8 cellular contexts compared by ENCODE assay signal in genomic region chr5:179732918-179733763, GRCh38. TPM values are rescaled to one million over a fixed set of nuclear protein-coding genes. Genes with fewer than 3 reads are reported as not detected.
A peak's percentile ranks its signal among the peaks of the same experiment; 100 is the strongest.
DNase-seq lines count a peak whose midpoint lies in the region; ATAC-seq and TF ChIP-seq lines count a peak whose summit lies in the region.

No MANE protein-coding gene starts in this region.

- no peaks in the 10 kb centered on the region for H3K9me3 Mint-ChIP-seq in activated CD4-positive, alpha-beta memory T cell treated with anti-CD3 and anti-CD28 coated beads, Interleukin-2, amount 10 ng/mL, durations not matched to agents 7 days and 5 days
- H3K9me3 Mint-ChIP-seq in naive B cell, result no peaks in the 10 kb centered on the region

- in situ Hi-C loops in HAP-1 (cut with MboI; ENCODE audit: low sequenced_read_pairs), result no loop called here

- peak overlapping the region; percentile 96 for H3K4me3 Mint-ChIP-seq in activated CD4-positive, alpha-beta memory T cell treated with anti-CD3 and anti-CD28 coated beads, Interleukin-2, amount 10 ng/mL, durations not matched to agents 7 days and 5 days
- peak overlapping the region; percentile 80 to 96 (median 92) for H3K4me3 Mint-ChIP-seq in naive B cell

- H3K4me3 ChIP-seq in HAP-1 (peak overlapping the region; percentile 60), LNCaP clone FGC (ENCODE audit: low read depth, low read length) (peak overlapping the region; percentile 81), esophagus squamous epithelium (peak overlapping the region; percentile 67 to 98 (median 90)), thoracic aorta (peak overlapping the region; percentile 87)

- CTCF ChIA-PET in activated CD4-positive, alpha-beta memory T cell treated with anti-CD3 and anti-CD28 coated beads, Interleukin-2, amount 10 ng/mL, durations not matched to agents 7 days and 5 days (lab: Charles Lee), result interaction anchor here (0.9 to 2.6 kb wide), 7 partner anchors 20 to 125 kb away, joined by 3 to 12 read pairs (median 6); partner anchors contain the start of gene HNRNPH1

- peaks cover 43% of the 10 kb centered on the region for H3K4me1 Mint-ChIP-seq in activated CD4-positive, alpha-beta memory T cell treated with anti-CD3 and anti-CD28 coated beads, Interleukin-2, amount 10 ng/mL, durations not matched to agents 7 days and 5 days
- H3K4me1 Mint-ChIP-seq in naive B cell, result peaks cover 20 to 48% (median 29%) of the 10 kb centered on the region in 3 donors

- peaks cover 13% of the 10 kb centered on the region for H3K4me1 ChIP-seq in HAP-1
- peaks cover 15 to 59% (median 27%) of the 10 kb centered on the region in 3 donors for H3K4me1 ChIP-seq in esophagus squamous epithelium
- peaks cover 35 to 53% of the 10 kb centered on the region in 2 donors for H3K4me1 ChIP-seq in thoracic aorta (ENCODE audit: control insufficient read depth in 1 of 2, low read depth in 2 of 2)

- no peaks in the 10 kb centered on the region for H3K27me3 Mint-ChIP-seq in activated CD4-positive, alpha-beta memory T cell treated with anti-CD3 and anti-CD28 coated beads, Interleukin-2, amount 10 ng/mL, durations not matched to agents 7 days and 5 days
- no peaks in the 10 kb centered on the region for H3K27me3 Mint-ChIP-seq in naive B cell

- no peaks in the 10 kb centered on the region for H3K27me3 ChIP-seq in HAP-1 (ENCODE audit: low read depth)
- H3K27me3 ChIP-seq in esophagus squamous epithelium, result no peaks in the 10 kb centered on the region
- no peaks in the 10 kb centered on the region for H3K27me3 ChIP-seq in thoracic aorta (replicated peaks; ENCODE audit: insufficient read depth)

- H3K36me3 ChIP-seq in HAP-1 (replicated peaks), result peaks cover 39% of the 10 kb centered on the region
- peaks cover 0 to 48% (median 14%) of the 10 kb centered on the region in 3 donors for H3K36me3 ChIP-seq in esophagus squamous epithelium
- H3K36me3 ChIP-seq in thoracic aorta, result peaks cover 9% of the 10 kb centered on the region

- peak overlapping the region; percentile 89 to 99 (median 96) for H3K27ac ChIP-seq in esophagus squamous epithelium
- peak overlapping the region; percentile 82 to 93 for H3K27ac ChIP-seq in thoracic aorta

- peak overlapping the region; percentile 87 for H3K27ac Mint-ChIP-seq in activated CD4-positive, alpha-beta memory T cell treated with anti-CD3 and anti-CD28 coated beads, Interleukin-2, amount 10 ng/mL, durations not matched to agents 7 days and 5 days
- H3K27ac Mint-ChIP-seq in naive B cell, result peak overlapping the region; percentile 74 to 96 (median 95)

- H3K9me3 ChIP-seq in HAP-1 (no peaks in the 10 kb centered on the region), esophagus squamous epithelium (no peaks in the 10 kb centered on the region), thoracic aorta (no peaks in the 10 kb centered on the region)

- intact Hi-C loops in esophagus squamous epithelium (cut with DNase I), result no loop called here

- POLR2A ChIA-PET in activated CD4-positive, alpha-beta memory T cell treated with anti-CD3 and anti-CD28 coated beads, Interleukin-2, amount 10 ng/mL, durations not matched to agents 7 days and 5 days (lab: Charles Lee), result interaction anchor here (0.6 to 3.0 kb wide), 20 partner anchors 13 to 1529 kb away, joined by 3 to 30 read pairs (median 6); partner anchors contain the start of genes CBY3, HNRNPAB, HNRNPH1 and SQSTM1

- peaks cover 57% of the 10 kb centered on the region for H3K36me3 Mint-ChIP-seq in activated CD4-positive, alpha-beta memory T cell treated with anti-CD3 and anti-CD28 coated beads, Interleukin-2, amount 10 ng/mL, durations not matched to agents 7 days and 5 days (ENCODE audit: low read depth)
- H3K36me3 Mint-ChIP-seq in naive B cell, result peaks cover 0 to under 1% of the 10 kb centered on the region in 2 donors

- WGBS in esophagus squamous epithelium, 2 donors, result 0% methylated on average over 14 to 19 of the region's 101 CpGs

- ATAC-seq in naive B cell (ENCODE audit: low read depth in 2 of 2) (peak; percentile 29 to 37), thoracic aorta (ENCODE audit: insufficient number of reproducible peaks, low FRiP score, low read depth) (peak; percentile 40)

- no peak for TF ChIP-seq POLR2A in esophagus squamous epithelium (IDR thresholded peaks at IDR 0.05)

- DNase-seq in NCI-H2081 (lab: John Stamatoyannopoulos, UW) (peak; percentile 5 to 43), NCI-H2081 treated with DMSO at 0.1 percent for 48 hours (lab: John Stamatoyannopoulos, UW) (no peak), HAP-1 (ENCODE audit: low spot score in 2 of 2) (peak in 1 of 2 experiments; percentile 53), LNCaP clone FGC (ENCODE audit: low read depth) (no peak), esophagus squamous epithelium (lab: John Stamatoyannopoulos, UW) (no peak), naive B cell (no peak), thoracic aorta (ENCODE audit: low spot score) (no peak)
- peak; percentile 49 for DNase-seq in activated CD4-positive, alpha-beta memory T cell treated with anti-CD3 and anti-CD28 coated beads, Interleukin-2, amount 10 ng/mL, durations not matched to agents 7 days and 5 days

- no peak for TF ChIP-seq CTCF in LNCaP clone FGC (IDR thresholded peaks at IDR 0.05; ENCODE audit: control insufficient read depth, extremely low read depth, insufficient read depth)
- TF ChIP-seq CTCF in esophagus squamous epithelium (IDR thresholded peaks at IDR 0.05), result no peak
- TF ChIP-seq CTCF in thoracic aorta (IDR thresholded peaks at IDR 0.05), result no peak

RNA-seq across cellular contexts. Expression of gene MAML1, which starts 0.5 kb away (rescaled TPM):
- 10 to 100 TPM; 33.3 to 35.2 TPM for total RNA-seq in activated CD4-positive, alpha-beta memory T cell treated with anti-CD3 and anti-CD28 coated beads, Interleukin-2, amount 10 ng/mL, durations not matched to agents 7 days and 5 days
- 10 to 100 TPM; 16.6 to 29.0 (median 17.9) TPM for total RNA-seq in esophagus squamous epithelium
- 1 to 10 TPM; 2.0 to 9.5 (median 3.4) TPM for polyA plus RNA-seq in naive B cell (ENCODE audit: low read depth in 6 of 6)
- 10 to 100 TPM; 22.9 to 38.1 TPM for total RNA-seq in thoracic aorta

RNA-seq across cellular contexts. Expression of gene CANX, which starts 34.4 kb away (rescaled TPM):
- total RNA-seq in activated CD4-positive, alpha-beta memory T cell treated with anti-CD3 and anti-CD28 coated beads, Interleukin-2, amount 10 ng/mL, durations not matched to agents 7 days and 5 days, result 100 to 1,000 TPM; 418 to 428 TPM
- total RNA-seq in esophagus squamous epithelium (100 to 1,000 TPM; 200 to 321 (median 252) TPM), thoracic aorta (100 to 1,000 TPM; 240 to 371 TPM)
- polyA plus RNA-seq in naive B cell (ENCODE audit: low read depth in 6 of 6), result 100 to 1,000 TPM; 170 to 216 (median 197) TPM

RNA-seq across cellular contexts. Expression of gene CBY3, which starts 52.3 kb away (rescaled TPM):
- total RNA-seq in activated CD4-positive, alpha-beta memory T cell treated with anti-CD3 and anti-CD28 coated beads, Interleukin-2, amount 10 ng/mL, durations not matched to agents 7 days and 5 days, result under 1 TPM in 1 of 2 experiments, not detected in 1; 0.68 TPM
- total RNA-seq in esophagus squamous epithelium, result not detected
- polyA plus RNA-seq in naive B cell (ENCODE audit: low read depth in 6 of 6), result under 1 TPM in 1 of 6 donors, not detected in 5; 0.39 TPM
- total RNA-seq in thoracic aorta, result 1 to 10 TPM in 1 of 2 donors, not detected in 1; 1.4 TPM

Comparison
In these comparisons a context has a peak if more than half of its experiments do, and no peak if none do; other contexts are left out.
1. DNase-seq: peak in NCI-H2081 (2 of 2) and activated CD4-positive, alpha-beta memory T cell treated with anti-CD3 and anti-CD28 coated beads, Interleukin-2, amount 10 ng/mL, durations not matched to agents 7 days and 5 days (single experiment); none in NCI-H2081 treated with DMSO at 0.1 percent for 48 hours (single experiment), LNCaP clone FGC (single experiment), esophagus squamous epithelium (single experiment), naive B cell (single experiment) and thoracic aorta (single experiment).
2. Peak in every context shown above with its lines, with median percentiles within 50 percentile points of each other: H3K4me3 ChIP-seq.